In the genomic region with DNA sequence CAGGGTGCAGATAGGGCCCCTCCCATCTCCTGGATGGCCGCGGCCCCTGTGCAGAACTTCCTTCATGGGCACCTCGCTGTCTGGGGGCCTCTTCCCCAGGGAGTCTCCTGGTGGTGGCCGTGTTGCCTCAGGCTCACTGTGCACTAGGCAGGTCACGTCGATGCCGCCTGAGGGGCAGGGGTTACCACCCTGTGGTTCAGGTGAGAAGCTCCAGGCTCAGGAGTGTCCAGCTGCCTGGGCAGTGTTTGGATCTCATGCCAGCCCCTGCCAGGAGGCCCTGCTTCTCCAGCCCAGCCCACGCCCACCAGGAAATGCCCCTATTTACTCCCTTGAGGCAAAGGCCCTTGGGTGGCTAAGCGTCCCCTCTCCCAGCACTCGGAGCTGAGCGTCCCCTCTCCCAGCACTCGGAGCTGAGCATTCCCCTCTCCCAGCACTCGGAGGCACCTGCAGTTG, we compare ENCODE assay signal across 12 cellular contexts. TPM values are rescaled to one million over a fixed set of nuclear protein-coding genes. Genes with fewer than 3 reads are reported as not detected.
A peak's percentile ranks its signal among the peaks of the same experiment; 100 is the strongest.
DNase-seq lines count a peak whose midpoint lies in the region; ATAC-seq, FAIRE-seq and TF ChIP-seq lines count a peak whose summit lies in the region.
"Had no signal": no experiment of that assay in that cellular context is flagged by ENCODE, and none has a peak within 500 bp of the region (broad histone marks: within the 10 kb centered on the region; RNA-seq: fewer than 3 reads in every experiment).

No MANE protein-coding gene starts in this region.

- H4K20me1 ChIP-seq in HepG2 (ENCODE audit: insufficient read depth, low read length): no peaks in the 10 kb centered on the region

- TF ChIP-seq POLR2A in right lobe of liver (IDR thresholded peaks at IDR 0.05): no peak
- no peak for TF ChIP-seq POLR2A in HepG2 (IDR thresholded peaks at IDR 0.05; ENCODE audit: insufficient read depth in 1 of 2, low read depth in 2 of 2, low read length in 2 of 2)

- BruUV-seq in HepG2 (replicated peaks; lab: Mats Ljungman, UMichigan): no TSS peak

- H3K27ac ChIP-seq in right lobe of liver (no peak overlapping the region), HepG2 (ENCODE audit: extremely low read length, insufficient read depth, low read length) (no peak overlapping the region), aorta (ENCODE audit: low read depth in 1 of 2, low read length in 2 of 2) (no peak overlapping the region)

- H3K36me3 ChIP-seq in right lobe of liver: no peaks in the 10 kb centered on the region
- no peaks in the 10 kb centered on the region for H3K36me3 ChIP-seq in HepG2 (replicated peaks in 1 of 2; ENCODE audit: control insufficient read depth in 1 of 2, insufficient read depth in 2 of 2, low read length in 2 of 2)
- no peaks in the 10 kb centered on the region for H3K36me3 ChIP-seq in aorta (ENCODE audit: control insufficient read depth in 1 of 2, insufficient read depth in 2 of 2, low read length in 1 of 2)
- H3K36me3 ChIP-seq in HAP-1 (replicated peaks): no peaks in the 10 kb centered on the region
- H3K36me3 ChIP-seq: MG63 had no signal

- ATAC-seq in right lobe of liver: peak in 1 of 4 donors; percentile 6
- ATAC-seq in HepG2: no peak
- ATAC-seq in memory B cell (ENCODE audit: low read depth): no peak
- ATAC-seq in aorta (ENCODE audit: low FRiP score): peak; percentile 2
- ATAC-seq: WTC11 had no signal

- CTCF ChIA-PET in HepG2 (lab: Yijun Ruan, JAX; ENCODE audit: low intra/inter-chr PET ratio, low total read pairs): no interaction called here

- no peak for TF ChIP-seq EP300 in HepG2 (IDR thresholded peaks at IDR 0.05; ENCODE audit: low read depth in 2 of 2, low read length in 2 of 2)
- no peak for TF ChIP-seq EP300 in HepG2 (CRISPR knock-in tag; IDR thresholded peaks at IDR 0.05; ENCODE audit: borderline replicate concordance)

- intact Hi-C loops in right lobe of liver (cut with DNase I) (no loop called here), HepG2 (cut with micrococcal nuclease; ENCODE audit: unreplicated experiment) (loop anchor here (10.0 kb wide), 1 partner anchor 74 kb away; no protein-coding TSS in a partner anchor), aorta (cut with DNase I) (no loop called here)
- intact Hi-C loops in activated T-helper 2 cell treated with anti-CD3 and anti-CD28 coated beads, Interferon-gamma antibody, Interleukin-2, Interleukin-4, amounts not matched to agents 10 μg/mL and 5 μg/mL and 100 μg/mL, durations not matched to agents 14 hours and 24 hours and 36 hours (cut with micrococcal nuclease): no loop called here

- H3K4me1 Mint-ChIP-seq in activated T-helper 2 cell treated with anti-CD3 and anti-CD28 coated beads, Interferon-gamma antibody, Interleukin-2, Interleukin-4, amounts not matched to agents 10 μg/mL and 5 μg/mL and 100 μg/mL, durations not matched to agents 14 hours and 24 hours and 36 hours (ENCODE audit: low read depth): peaks cover 60% of the 10 kb centered on the region
- H3K4me1 Mint-ChIP-seq in memory B cell: peaks cover 48% of the 10 kb centered on the region

- H3K9me3 Mint-ChIP-seq in activated T-helper 2 cell treated with anti-CD3 and anti-CD28 coated beads, Interferon-gamma antibody, Interleukin-2, Interleukin-4, amounts not matched to agents 10 μg/mL and 5 μg/mL and 100 μg/mL, durations not matched to agents 14 hours and 24 hours and 36 hours: no peaks in the 10 kb centered on the region
- no peaks in the 10 kb centered on the region for H3K9me3 Mint-ChIP-seq in memory B cell
- H3K9me3 Mint-ChIP-seq: WTC11 had no signal

- WGBS in right lobe of liver (ENCODE audit: insufficient coverage, low coverage, low lambda C conversion rate, missing lambda C conversion rate): 51% methylated on average over 5 of the region's 13 CpGs
- 30% methylated on average over 2 of the region's 13 CpGs for WGBS in HepG2 (ENCODE audit: low lambda C conversion rate)
- WGBS in aorta, 2 donors: 56 to 60% methylated on average over 13 of the region's 13 CpGs

- no peak overlapping the region for H2AFZ ChIP-seq in HepG2 (ENCODE audit: low read length)

- POLR2A ChIA-PET in HepG2 (lab: Yijun Ruan, JAX): interaction anchor here (1.9 kb wide), 1 partner anchor 11 kb away, joined by 6 read pairs; no protein-coding TSS in a partner anchor

- no peak for TF ChIP-seq RAD21 in HepG2 (CRISPR knock-in tag; IDR thresholded peaks at IDR 0.05)

- H3K27me3 ChIP-seq in right lobe of liver (no peaks in the 10 kb centered on the region), HepG2 (ENCODE audit: control insufficient read depth in 1 of 2, insufficient read depth in 2 of 2, low read length in 2 of 2) (peaks cover 3 to 5% of the 10 kb centered on the region in 2 experiments; a peak in 3 of 5 replicates), aorta (ENCODE audit: control insufficient read depth in 1 of 2, insufficient read depth in 2 of 2, low read length in 1 of 2) (no peaks in the 10 kb centered on the region), HAP-1 (ENCODE audit: low read depth) (peaks cover 32% of the 10 kb centered on the region)

- no peak for TF ChIP-seq CTCF in right lobe of liver (IDR thresholded peaks at IDR 0.05)
- no peak for TF ChIP-seq CTCF in HepG2 (CRISPR knock-in tag; IDR thresholded peaks at IDR 0.05)

- H3K4me3 ChIP-seq in right lobe of liver: no peak overlapping the region
- no peak overlapping the region for H3K4me3 ChIP-seq in HepG2 (replicated peaks in 1 of 3; ENCODE audit: insufficient read depth in 1 of 3, low read depth in 2 of 3, low read length in 3 of 3)
- H3K4me3 ChIP-seq in aorta (ENCODE audit: low read length in 2 of 2): no peak overlapping the region
- H3K4me3 ChIP-seq in HAP-1: no peak overlapping the region
- H3K4me3 ChIP-seq: MG63 had no signal

- H3K9ac ChIP-seq in HepG2 (ENCODE audit: insufficient read depth, low read depth, low read length): no peak overlapping the region

- in situ Hi-C loops in HepG2 (cut with HindIII; ENCODE audit: extremely low pct_ligation_motif_present, low pct_unique_long_range_greater_than_20kb) (no loop called here), HAP-1 (cut with MboI; ENCODE audit: low sequenced_read_pairs) (no loop called here)

- H3K4me1 ChIP-seq in right lobe of liver: peaks cover 0 to 25% (median 15%) of the 10 kb centered on the region in 4 donors
- peaks cover 70% of the 10 kb centered on the region for H3K4me1 ChIP-seq in HepG2 (ENCODE audit: insufficient read depth, low read length)
- H3K4me1 ChIP-seq in aorta (ENCODE audit: control insufficient read depth in 1 of 2, insufficient read depth in 2 of 2, low read length in 2 of 2): no peaks in the 10 kb centered on the region
- no peaks in the 10 kb centered on the region for H3K4me1 ChIP-seq in HAP-1

- H3K79me2 ChIP-seq in HepG2 (ENCODE audit: insufficient read depth, low read length): no peaks in the 10 kb centered on the region

- H3K4me3 Mint-ChIP-seq in activated T-helper 2 cell treated with anti-CD3 and anti-CD28 coated beads, Interferon-gamma antibody, Interleukin-2, Interleukin-4, amounts not matched to agents 10 μg/mL and 5 μg/mL and 100 μg/mL, durations not matched to agents 14 hours and 24 hours and 36 hours (ENCODE audit: low read depth): peak overlapping the region; percentile 97
- H3K4me3 Mint-ChIP-seq in memory B cell: peak overlapping the region; percentile 97
- H3K4me3 Mint-ChIP-seq: WTC11 had no signal

- FAIRE-seq in HepG2 (lab: Jason Lieb, UNC): no peak

- no peaks in the 10 kb centered on the region for H3K27me3 Mint-ChIP-seq in activated T-helper 2 cell treated with anti-CD3 and anti-CD28 coated beads, Interferon-gamma antibody, Interleukin-2, Interleukin-4, amounts not matched to agents 10 μg/mL and 5 μg/mL and 100 μg/mL, durations not matched to agents 14 hours and 24 hours and 36 hours (ENCODE audit: low read depth)
- H3K27me3 Mint-ChIP-seq in memory B cell: no peaks in the 10 kb centered on the region

- H3K9me3 ChIP-seq in right lobe of liver (no peaks in the 10 kb centered on the region), HepG2 (ENCODE audit: low read length) (no peaks in the 10 kb centered on the region), aorta (ENCODE audit: control insufficient read depth, low read length) (no peaks in the 10 kb centered on the region), HAP-1 (no peaks in the 10 kb centered on the region)
- H3K9me3 ChIP-seq: heart right ventricle, MG63 had no signal

- H3K27ac Mint-ChIP-seq in activated T-helper 2 cell treated with anti-CD3 and anti-CD28 coated beads, Interferon-gamma antibody, Interleukin-2, Interleukin-4, amounts not matched to agents 10 μg/mL and 5 μg/mL and 100 μg/mL, durations not matched to agents 14 hours and 24 hours and 36 hours: peak overlapping the region; percentile 51
- no peak overlapping the region for H3K27ac Mint-ChIP-seq in memory B cell
- H3K27ac Mint-ChIP-seq: WTC11 had no signal

- H3K36me3 Mint-ChIP-seq in activated T-helper 2 cell treated with anti-CD3 and anti-CD28 coated beads, Interferon-gamma antibody, Interleukin-2, Interleukin-4, amounts not matched to agents 10 μg/mL and 5 μg/mL and 100 μg/mL, durations not matched to agents 14 hours and 24 hours and 36 hours (ENCODE audit: low read depth): peaks cover 34% of the 10 kb centered on the region
- peaks cover 3% of the 10 kb centered on the region for H3K36me3 Mint-ChIP-seq in memory B cell
- H3K36me3 Mint-ChIP-seq: WTC11 had no signal

- H3K4me2 ChIP-seq in HepG2 (ENCODE audit: low read depth, low read length): no peak overlapping the region

- peak in 2 of 3 donors; percentile 28 to 58 for DNase-seq in right lobe of liver
- DNase-seq in HepG2 (ENCODE audit: low spot score): no peak
- DNase-seq in activated T-helper 2 cell treated with anti-CD3 and anti-CD28 coated beads, Interferon-gamma antibody, Interleukin-2, Interleukin-4, amounts not matched to agents 10 μg/mL and 5 μg/mL and 100 μg/mL, durations not matched to agents 14 hours and 24 hours and 36 hours (ENCODE audit: low spot score): no peak
- no peak for DNase-seq in memory B cell (ENCODE audit: low spot score in 2 of 2)
- no peak for DNase-seq in aorta
- DNase-seq in NCI-H226: no peak
- no peak for DNase-seq in stimulated activated CD4-positive, alpha-beta T cell treated with anti-CD3 and anti-CD28 coated beads, Interleukin-1b, Interleukin-23, amount 100 ng/mL, for 48 hours
- no peak for DNase-seq in HAP-1 (ENCODE audit: low spot score in 2 of 2)
- DNase-seq: heart right ventricle, MG63, NCI-H510A treated with DMSO at 0.1 percent for 48 hours had no signal

RNA-seq across cellular contexts. Expression of a gene that starts 2.1 kb away (rescaled TPM):
- total RNA-seq in right lobe of liver (10 to 100 TPM; 12.9 to 61.8 (median 36.6) TPM), HepG2 (2016; rRNA removed; fragmentation: Illumina TruSeq; extraction: Trizol) (1.6 and 4.2 TPM in 2 replicates), aorta (100 to 1,000 TPM in 1 of 2 donors, 10 to 100 TPM in 1; 65.5 to 110 TPM)
- 0.71 and 0.91 TPM in 2 replicates for total RNA-seq in HepG2 (2016; cell fraction: cytosol; rRNA removed; fragmentation: Illumina TruSeq; extraction: Trizol; ENCODE audit: low read depth)
- total RNA-seq in HepG2 (2016; cell fraction: insoluble cytoplasmic fraction; rRNA removed; fragmentation: Illumina TruSeq; extraction: Trizol): 2.3 and 3.5 TPM in 2 replicates
- total RNA-seq in HepG2 (2016; cell fraction: membrane; rRNA removed; fragmentation: Illumina TruSeq; extraction: Trizol): 1.2 and 1.9 TPM in 2 replicates
- total RNA-seq in HepG2 (2016; cell fraction: nucleus; rRNA removed; fragmentation: Illumina TruSeq; extraction: Trizol): 6.5 and 6.6 TPM in 2 replicates
- polyA plus RNA-seq in HepG2 (2011; rRNA removed) (18.0 and 26.4 TPM in 2 replicates), aorta (10 to 100 TPM in 1 of 2 donors, 1 to 10 TPM in 1; 6.7 to 48.5 TPM)
- polyA plus RNA-seq in HepG2 (2011; cell fraction: cytosol; rRNA removed): 22.3 and 25.2 TPM in 2 replicates
- 63.6 and 64.3 TPM in 2 replicates for polyA plus RNA-seq in HepG2 (2011; cell fraction: nucleus; rRNA removed)
- polyA plus RNA-seq in HepG2 (2012): 28.1 and 37.9 TPM in 2 replicates
- polyA plus RNA-seq in HepG2 (2016; cell fraction: cytosol; fragmentation: Illumina TruSeq; extraction: Trizol; ENCODE audit: low read depth): 0.53 and 1.0 TPM in 2 replicates
- 2.2 and 2.5 TPM in 2 replicates for polyA plus RNA-seq in HepG2 (2016; cell fraction: insoluble cytoplasmic fraction; fragmentation: Illumina TruSeq; extraction: Trizol; ENCODE audit: low read depth)
- 1.3 and 1.5 TPM in 2 replicates for polyA plus RNA-seq in HepG2 (2016; cell fraction: membrane; fragmentation: Illumina TruSeq; extraction: Trizol; ENCODE audit: low read depth)
- 5.9 and 7.0 TPM in 2 replicates for polyA plus RNA-seq in HepG2 (2016; cell fraction: nucleus; fragmentation: Illumina TruSeq; extraction: Trizol; ENCODE audit: insufficient read depth, low read depth)
- polyA minus RNA-seq in HepG2 (2011; rRNA and poly(A)+ RNA removed; ENCODE audit: low replicate concordance): 1.4 and 26.8 TPM in 2 replicates
- polyA minus RNA-seq in HepG2 (2011; cell fraction: cytosol; rRNA and poly(A)+ RNA removed): 11.9 and 12.6 TPM in 2 replicates
- polyA minus RNA-seq in HepG2 (2011; cell fraction: nucleus; rRNA and poly(A)+ RNA removed): 10.0 and 14.7 TPM in 2 replicates
- total RNA-seq in activated T-helper 2 cell treated with anti-CD3 and anti-CD28 coated beads, Interferon-gamma antibody, Interleukin-2, Interleukin-4, amounts not matched to agents 10 μg/mL and 5 μg/mL and 100 μg/mL, durations not matched to agents 14 hours and 24 hours and 36 hours: 210 and 212 TPM in 2 replicates

RNA-seq across cellular contexts. Expression of a gene that starts 21.2 kb away (rescaled TPM):
- total RNA-seq in right lobe of liver (10 to 100 TPM; 15.0 to 27.9 (median 17.1) TPM), HepG2 (2016; rRNA removed; fragmentation: Illumina TruSeq; extraction: Trizol) (47.1 and 51.5 TPM in 2 replicates), aorta (10 to 100 TPM; 21.5 to 29.6 TPM)
- 43.4 and 50.9 TPM in 2 replicates for total RNA-seq in HepG2 (2016; cell fraction: cytosol; rRNA removed; fragmentation: Illumina TruSeq; extraction: Trizol; ENCODE audit: low read depth)
- 51.9 and 55.4 TPM in 2 replicates for total RNA-seq in HepG2 (2016; cell fraction: insoluble cytoplasmic fraction; rRNA removed; fragmentation: Illumina TruSeq; extraction: Trizol)
- total RNA-seq in HepG2 (2016; cell fraction: membrane; rRNA removed; fragmentation: Illumina TruSeq; extraction: Trizol): 31.2 and 37.8 TPM in 2 replicates
- 17.3 and 20.5 TPM in 2 replicates for total RNA-seq in HepG2 (2016; cell fraction: nucleus; rRNA removed; fragmentation: Illumina TruSeq; extraction: Trizol)
- polyA plus RNA-seq in HepG2 (2011; rRNA removed) (21.0 and 22.6 TPM in 2 replicates), aorta (10 to 100 TPM; 17.3 to 19.2 TPM)
- 32.4 and 47.0 TPM in 2 replicates for polyA plus RNA-seq in HepG2 (2011; cell fraction: cytosol; rRNA removed)
- 22.9 and 26.2 TPM in 2 replicates for polyA plus RNA-seq in HepG2 (2011; cell fraction: nucleus; rRNA removed)
- polyA plus RNA-seq in HepG2 (2012): 22.9 TPM in 2 replicates
- 43.3 and 45.1 TPM in 2 replicates for polyA plus RNA-seq in HepG2 (2016; cell fraction: cytosol; fragmentation: Illumina TruSeq; extraction: Trizol; ENCODE audit: low read depth)
- 53.9 and 57.5 TPM in 2 replicates for polyA plus RNA-seq in HepG2 (2016; cell fraction: insoluble cytoplasmic fraction; fragmentation: Illumina TruSeq; extraction: Trizol; ENCODE audit: low read depth)
- 27.6 and 29.8 TPM in 2 replicates for polyA plus RNA-seq in HepG2 (2016; cell fraction: membrane; fragmentation: Illumina TruSeq; extraction: Trizol; ENCODE audit: low read depth)
- polyA plus RNA-seq in HepG2 (2016; cell fraction: nucleus; fragmentation: Illumina TruSeq; extraction: Trizol; ENCODE audit: insufficient read depth, low read depth): 35.4 and 41.4 TPM in 2 replicates
- 14.1 and 17.2 TPM in 2 replicates for polyA minus RNA-seq in HepG2 (2011; rRNA and poly(A)+ RNA removed; ENCODE audit: low replicate concordance)
- 15.8 and 22.1 TPM in 2 replicates for polyA minus RNA-seq in HepG2 (2011; cell fraction: cytosol; rRNA and poly(A)+ RNA removed)
- polyA minus RNA-seq in HepG2 (2011; cell fraction: nucleus; rRNA and poly(A)+ RNA removed): 5.8 and 8.6 TPM in 2 replicates
- total RNA-seq in activated T-helper 2 cell treated with anti-CD3 and anti-CD28 coated beads, Interferon-gamma antibody, Interleukin-2, Interleukin-4, amounts not matched to agents 10 μg/mL and 5 μg/mL and 100 μg/mL, durations not matched to agents 14 hours and 24 hours and 36 hours: 65.8 and 72.6 TPM in 2 replicates

RNA-seq across cellular contexts. Expression of a gene that starts 45.1 kb away (rescaled TPM):
- total RNA-seq in right lobe of liver: 100 to 1,000 TPM in 3 of 6 experiments, 10 to 100 TPM in 3; 54.3 to 195 (median 140) TPM
- total RNA-seq in HepG2 (2016; rRNA removed; fragmentation: Illumina TruSeq; extraction: Trizol): 89.4 and 161 TPM in 2 replicates
- total RNA-seq in HepG2 (2016; cell fraction: cytosol; rRNA removed; fragmentation: Illumina TruSeq; extraction: Trizol; ENCODE audit: low read depth): 42.7 and 52.7 TPM in 2 replicates
- 93.0 and 159 TPM in 2 replicates for total RNA-seq in HepG2 (2016; cell fraction: insoluble cytoplasmic fraction; rRNA removed; fragmentation: Illumina TruSeq; extraction: Trizol)
- total RNA-seq in HepG2 (2016; cell fraction: membrane; rRNA removed; fragmentation: Illumina TruSeq; extraction: Trizol): 72.6 and 73.1 TPM in 2 replicates
- total RNA-seq in HepG2 (2016; cell fraction: nucleus; rRNA removed; fragmentation: Illumina TruSeq; extraction: Trizol): 137 and 161 TPM in 2 replicates
- 700 and 734 TPM in 2 replicates for polyA plus RNA-seq in HepG2 (2011; rRNA removed)
- 548 and 662 TPM in 2 replicates for polyA plus RNA-seq in HepG2 (2011; cell fraction: cytosol; rRNA removed)
- 529 and 555 TPM in 2 replicates for polyA plus RNA-seq in HepG2 (2011; cell fraction: nucleus; rRNA removed)
- polyA plus RNA-seq in HepG2 (2012): 435 and 453 TPM in 2 replicates
- polyA plus RNA-seq in HepG2 (2016; cell fraction: cytosol; fragmentation: Illumina TruSeq; extraction: Trizol; ENCODE audit: low read depth): 22.2 and 24.3 TPM in 2 replicates
- 90.0 and 95.3 TPM in 2 replicates for polyA plus RNA-seq in HepG2 (2016; cell fraction: insoluble cytoplasmic fraction; fragmentation: Illumina TruSeq; extraction: Trizol; ENCODE audit: low read depth)
- 47.9 and 49.9 TPM in 2 replicates for polyA plus RNA-seq in HepG2 (2016; cell fraction: membrane; fragmentation: Illumina TruSeq; extraction: Trizol; ENCODE audit: low read depth)
- 267 and 281 TPM in 2 replicates for polyA plus RNA-seq in HepG2 (2016; cell fraction: nucleus; fragmentation: Illumina TruSeq; extraction: Trizol; ENCODE audit: insufficient read depth, low read depth)
- 110 and 581 TPM in 2 replicates for polyA minus RNA-seq in HepG2 (2011; rRNA and poly(A)+ RNA removed; ENCODE audit: low replicate concordance)
- 491 and 595 TPM in 2 replicates for polyA minus RNA-seq in HepG2 (2011; cell fraction: cytosol; rRNA and poly(A)+ RNA removed)
- polyA minus RNA-seq in HepG2 (2011; cell fraction: nucleus; rRNA and poly(A)+ RNA removed): 203 and 242 TPM in 2 replicates
- total RNA-seq in activated T-helper 2 cell treated with anti-CD3 and anti-CD28 coated beads, Interferon-gamma antibody, Interleukin-2, Interleukin-4, amounts not matched to agents 10 μg/mL and 5 μg/mL and 100 μg/mL, durations not matched to agents 14 hours and 24 hours and 36 hours: 48.1 and 48.3 TPM in 2 replicates
- total RNA-seq in aorta: 100 to 1,000 TPM; 268 to 271 TPM
- polyA plus RNA-seq in aorta: 100 to 1,000 TPM; 103 to 191 TPM

Comparison
In these comparisons a context has a peak if more than half of its experiments do, and no peak if none do; other contexts are left out.
1. DNase-seq: peak in right lobe of liver (2 of 3); none in HepG2 (single experiment), activated T-helper 2 cell treated with anti-CD3 and anti-CD28 coated beads, Interferon-gamma antibody, Interleukin-2, Interleukin-4, amounts not matched to agents 10 μg/mL and 5 μg/mL and 100 μg/mL, durations not matched to agents 14 hours and 24 hours and 36 hours (single experiment), memory B cell (0 of 2), aorta (0 of 2), NCI-H226 (single experiment), stimulated activated CD4-positive, alpha-beta T cell treated with anti-CD3 and anti-CD28 coated beads, Interleukin-1b, Interleukin-23, amount 100 ng/mL, for 48 hours (single experiment) and HAP-1 (0 of 2).